ENCODE assay signal across 13 cellular contexts in genomic region chr5:173187054-173187743, GRCh38. TPM values are rescaled to one million over a fixed set of nuclear protein-coding genes. Genes with fewer than 3 reads are reported as not detected.
A peak's percentile ranks its signal among the peaks of the same experiment; 100 is the strongest.
DNase-seq lines count a peak whose midpoint lies in the region; ATAC-seq and TF ChIP-seq lines count a peak whose summit lies in the region.
"Had no signal": no experiment of that assay in that cellular context is flagged by ENCODE, and none has a peak within 500 bp of the region (broad histone marks: within the 10 kb centered on the region; RNA-seq: fewer than 3 reads in every experiment).

No MANE protein-coding gene starts in this region.

- no peaks in the 10 kb centered on the region for H3K27me3 Mint-ChIP-seq in activated T-cell treated with anti-CD3 and anti-CD28 coated beads, Interleukin-2, amount 50 U/mL, for 24 hours
- H3K27me3 Mint-ChIP-seq in stimulated activated memory B cell treated with anti-CD40 and anti-IgM and Interleukin-4, amounts not matched to agents 10 μg/mL and 1 μg/mL and 100 μg/mL, for 72 hours, result peaks cover 7% of the 10 kb centered on the region

- H3K9me3 Mint-ChIP-seq in activated T-cell treated with anti-CD3 and anti-CD28 coated beads, Interleukin-2, amount 50 U/mL, for 24 hours, result no peaks in the 10 kb centered on the region
- H3K9me3 Mint-ChIP-seq in stimulated activated memory B cell treated with anti-CD40 and anti-IgM and Interleukin-4, amounts not matched to agents 10 μg/mL and 1 μg/mL and 100 μg/mL, for 72 hours, result no peaks in the 10 kb centered on the region
- H3K9me3 Mint-ChIP-seq: dendritic cell treated with granulocyte-macrophage colony-stimulating factor and Interleukin-4, amounts not matched to agents 40 ng/mL and 50 ng/mL, for 4 days had no signal

- peak in 1 of 7 experiments; percentile 13 for TF ChIP-seq CTCF in body of pancreas (IDR thresholded peaks at IDR 0.05)

- DNase-seq in activated T-cell treated with anti-CD3 and anti-CD28 coated beads for 48 hours (ENCODE audit: low read depth), result peak; percentile 4
- no peak for DNase-seq in activated T-cell treated with anti-CD3 and anti-CD28 coated beads, Interleukin-2, amount 50 U/mL, for 24 hours
- DNase-seq in Jurkat, Clone E6-1 (ENCODE audit: low read depth, low spot score), result peak; percentile 33
- DNase-seq in body of pancreas, result peak in 1 of 4 donors; percentile 14
- DNase-seq in NCI-H2227 treated with DMSO at 0.1 percent for 48 hours (lab: John Stamatoyannopoulos, UW), result no peak
- DNase-seq: head of caudate nucleus had no signal

- intact Hi-C loops in body of pancreas (cut with DNase I), result no loop called here

- H3K36me3 Mint-ChIP-seq in activated T-cell treated with anti-CD3 and anti-CD28 coated beads, Interleukin-2, amount 50 U/mL, for 24 hours (ENCODE audit: low read depth), result no peaks in the 10 kb centered on the region
- no peaks in the 10 kb centered on the region for H3K36me3 Mint-ChIP-seq in stimulated activated memory B cell treated with anti-CD40 and anti-IgM and Interleukin-4, amounts not matched to agents 10 μg/mL and 1 μg/mL and 100 μg/mL, for 72 hours

- H3K4me1 Mint-ChIP-seq in activated T-cell treated with anti-CD3 and anti-CD28 coated beads, Interleukin-2, amount 50 U/mL, for 24 hours (ENCODE audit: low read depth), result no peaks in the 10 kb centered on the region
- H3K4me1 Mint-ChIP-seq in stimulated activated memory B cell treated with anti-CD40 and anti-IgM and Interleukin-4, amounts not matched to agents 10 μg/mL and 1 μg/mL and 100 μg/mL, for 72 hours, result no peaks in the 10 kb centered on the region

- no peak for TF ChIP-seq POLR2A in body of pancreas (IDR thresholded peaks at IDR 0.05)

- H3K9me3 ChIP-seq in body of pancreas, result no peaks in the 10 kb centered on the region
- H3K9me3 ChIP-seq: BLaER1 had no signal

- H3K36me3 ChIP-seq in body of pancreas (replicated peaks in 1 of 2; ENCODE audit: insufficient read depth in 1 of 2, low read depth in 2 of 2), result no peaks in the 10 kb centered on the region
- H3K36me3 ChIP-seq: BLaER1 had no signal

- no peak overlapping the region for H3K27ac ChIP-seq in body of pancreas
- H3K27ac ChIP-seq: BLaER1 had no signal

- no peak overlapping the region for H3K4me3 ChIP-seq in Jurkat, Clone E6-1 (ENCODE audit: low read length)
- H3K4me3 ChIP-seq in body of pancreas, result no peak overlapping the region
- H3K4me3 ChIP-seq: BLaER1 had no signal

- no peak overlapping the region for H3K27ac Mint-ChIP-seq in activated T-cell treated with anti-CD3 and anti-CD28 coated beads, Interleukin-2, amount 50 U/mL, for 24 hours
- H3K27ac Mint-ChIP-seq in stimulated activated memory B cell treated with anti-CD40 and anti-IgM and Interleukin-4, amounts not matched to agents 10 μg/mL and 1 μg/mL and 100 μg/mL, for 72 hours, result no peak overlapping the region
- H3K27ac Mint-ChIP-seq: dendritic cell treated with granulocyte-macrophage colony-stimulating factor and Interleukin-4, amounts not matched to agents 40 ng/mL and 50 ng/mL, for 4 days had no signal

- no peak overlapping the region for H3K4me3 Mint-ChIP-seq in activated T-cell treated with anti-CD3 and anti-CD28 coated beads, Interleukin-2, amount 50 U/mL, for 24 hours
- H3K4me3 Mint-ChIP-seq in stimulated activated memory B cell treated with anti-CD40 and anti-IgM and Interleukin-4, amounts not matched to agents 10 μg/mL and 1 μg/mL and 100 μg/mL, for 72 hours, result no peak overlapping the region
- H3K4me3 Mint-ChIP-seq: dendritic cell treated with granulocyte-macrophage colony-stimulating factor and Interleukin-4, amounts not matched to agents 40 ng/mL and 50 ng/mL, for 4 days had no signal

- no peaks in the 10 kb centered on the region for H3K4me1 ChIP-seq in body of pancreas
- H3K4me1 ChIP-seq: BLaER1 had no signal

- H3K27me3 ChIP-seq in body of pancreas, result no peaks in the 10 kb centered on the region
- H3K27me3 ChIP-seq: BLaER1 had no signal

- peak; percentile 30 for ATAC-seq in body of pancreas
- peak; percentile 67 for ATAC-seq in stimulated activated memory B cell treated with anti-CD40 and anti-IgM and Interleukin-4, amounts not matched to agents 10 μg/mL and 1 μg/mL and 100 μg/mL, for 72 hours
- ATAC-seq in HG02852 (IDR thresholded peaks at IDR 0.05; ENCODE audit: unreplicated experiment), result no peak
- no peak for ATAC-seq in GM18517 (IDR thresholded peaks at IDR 0.05; ENCODE audit: unreplicated experiment)

- 69 to 70% methylated on average over 5 to 11 of the region's 11 CpGs for WGBS in body of pancreas, 2 donors

RNA-seq across cellular contexts. Expression of gene BNIP1, which starts 42.9 kb away (rescaled TPM):
- 22.4 TPM for polyA plus RNA-seq in Jurkat, Clone E6-1 (2012; ENCODE audit: insufficient read depth, insufficient read length)
- total RNA-seq in body of pancreas, result 1 to 10 TPM; 3.1 to 7.3 TPM

RNA-seq across cellular contexts. Expression of gene NKX2-5, which starts 47.8 kb away (rescaled TPM):
- polyA plus RNA-seq in Jurkat, Clone E6-1 (2012; ENCODE audit: insufficient read depth, insufficient read length), result not detected
- not detected for total RNA-seq in body of pancreas
- total RNA-seq: mononuclear cell; T-helper 2 cell treated with Interferon-gamma antibody and Interleukin-4, amounts not matched to agents 100 ng/mL and 5 ng/mL, for 36 hours had no signal

Comparison
In these comparisons a context has a peak if more than half of its experiments do, and no peak if none do; other contexts are left out.
1. DNase-seq: peak in activated T-cell treated with anti-CD3 and anti-CD28 coated beads for 48 hours (single experiment) and Jurkat, Clone E6-1 (single experiment); none in activated T-cell treated with anti-CD3 and anti-CD28 coated beads, Interleukin-2, amount 50 U/mL, for 24 hours (single experiment) and NCI-H2227 treated with DMSO at 0.1 percent for 48 hours (single experiment).
2. ATAC-seq: peak in body of pancreas (single experiment) and stimulated activated memory B cell treated with anti-CD40 and anti-IgM and Interleukin-4, amounts not matched to agents 10 μg/mL and 1 μg/mL and 100 μg/mL, for 72 hours (single experiment); none in HG02852 (single experiment) and GM18517 (single experiment).